Comparison of ENCODE assay signal across 22 cellular contexts in the genomic region with DNA sequence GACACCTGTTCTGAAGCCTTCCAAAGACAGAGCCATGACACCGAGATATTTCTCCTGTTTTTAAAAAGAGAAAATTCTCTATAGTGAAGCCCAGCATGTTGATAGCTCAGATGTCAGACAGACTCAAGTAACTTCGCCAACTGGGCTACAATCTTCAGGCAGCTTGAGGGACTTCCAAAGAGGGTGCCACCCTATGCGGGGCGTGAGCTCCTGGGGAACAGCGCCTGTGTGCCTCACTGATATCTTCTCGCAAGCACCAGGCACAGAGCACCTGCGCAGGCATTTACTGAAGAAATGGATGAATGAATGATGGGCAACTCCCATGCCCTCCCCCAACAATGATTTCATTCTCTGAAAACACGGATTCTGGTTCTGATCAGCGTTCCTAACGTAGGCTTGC. TPM values are rescaled to one million over a fixed set of nuclear protein-coding genes. Genes with fewer than 3 reads are reported as not detected.
"Had no signal": no experiment of that assay in that cellular context is flagged by ENCODE, and none has a peak within 500 bp of the region (broad histone marks: within the 10 kb centered on the region; RNA-seq: fewer than 3 reads in every experiment).

No MANE protein-coding gene starts in this region.

- H3K4me1 ChIP-seq: gastrocnemius medialis, left ventricle myocardium inferior, parathyroid adenoma, psoas muscle had no signal

- H3K27ac ChIP-seq: coronary artery, gastrocnemius medialis, left ventricle myocardium inferior, lower lobe of right lung, parathyroid adenoma, psoas muscle, sigmoid colon, stomach, thoracic aorta, transverse colon had no signal

- H3K79me2 ChIP-seq: parathyroid adenoma had no signal

- H3K4me3 ChIP-seq: coronary artery, gastrocnemius medialis, left ventricle myocardium inferior, lower lobe of right lung, psoas muscle, sigmoid colon, skin epidermis, stomach, thoracic aorta, transverse colon had no signal

- H2AFZ ChIP-seq: parathyroid adenoma had no signal

- H3K36me3 ChIP-seq: gastrocnemius medialis, left ventricle myocardium inferior, sigmoid colon, thoracic aorta, transverse colon had no signal

- H3K27me3 ChIP-seq: gastrocnemius medialis, sigmoid colon, transverse colon had no signal

- H3K9ac ChIP-seq: parathyroid adenoma had no signal

- H3K9me3 ChIP-seq: gastrocnemius medialis, left ventricle myocardium inferior, lower lobe of right lung, psoas muscle, sigmoid colon, stomach, thoracic aorta, transverse colon had no signal

- DNase-seq: effector CD8-positive, alpha-beta T cell; gastrocnemius medialis; immature natural killer cell; left ventricle myocardium inferior; lower lobe of right lung; natural killer cell; occipital lobe; psoas muscle; retina; sigmoid colon; stimulated activated CD4-positive, alpha-beta T cell treated with anti-CD3 and anti-CD28 coated beads, Interleukin-12 subunit alpha, Interleukin-12 subunit beta, amount 100 ng/mL, for 4 hours; stimulated activated naive CD4-positive, alpha-beta T cell; stomach; substantia nigra; transverse colon had no signal

- ATAC-seq: gastrocnemius medialis, lower lobe of right lung, natural killer cell, psoas muscle had no signal

RNA-seq across cellular contexts. Expression of a gene that starts 17.6 kb away (rescaled TPM):
- total RNA-seq: fibroblast of villous mesenchyme, myocyte, neural crest cell, psoas muscle had no signal
